Comparison of ENCODE assay signal across 1 cellular context in genomic region chr10:106479619-106480018, GRCh38.
TF ChIP-seq lines count a peak whose summit lies in the region.

No MANE protein-coding gene starts in this region.

TF ChIP-seq in SK-N-SH treated with all-trans-retinoic acid at 6 μM for 48 hours, 23 proteins besides CTCF, POLR2A, EP300 and RAD21 (continued from another document):
- TF ChIP-seq PATZ1 (CRISPR knock-in tag; IDR thresholded peaks at IDR 0.05; ENCODE audit: borderline replicate concordance) (no peak), BACH2 (CRISPR knock-in tag; IDR thresholded peaks at IDR 0.05; ENCODE audit: borderline replicate concordance) (no peak), CREB5 (CRISPR knock-in tag; IDR thresholded peaks at IDR 0.05; ENCODE audit: low read depth) (no peak), GLIS3 (CRISPR knock-in tag; IDR thresholded peaks at IDR 0.05) (no peak), TOX (CRISPR knock-in tag; IDR thresholded peaks at IDR 0.05; ENCODE audit: borderline replicate concordance) (no peak), PPARA (CRISPR knock-in tag; IDR thresholded peaks at IDR 0.05; ENCODE audit: borderline replicate concordance) (no peak), ZNF565 (CRISPR knock-in tag; conservative IDR thresholded peaks at IDR 0.05; ENCODE audit: low read depth) (no peak), SNAI2 (CRISPR knock-in tag; IDR thresholded peaks at IDR 0.05) (no peak), CSRNP3 (CRISPR knock-in tag; IDR thresholded peaks at IDR 0.05) (no peak), OSR1 (CRISPR knock-in tag; IDR thresholded peaks at IDR 0.05) (no peak)
